9 cellular contexts compared by ENCODE assay signal in the genomic region with DNA sequence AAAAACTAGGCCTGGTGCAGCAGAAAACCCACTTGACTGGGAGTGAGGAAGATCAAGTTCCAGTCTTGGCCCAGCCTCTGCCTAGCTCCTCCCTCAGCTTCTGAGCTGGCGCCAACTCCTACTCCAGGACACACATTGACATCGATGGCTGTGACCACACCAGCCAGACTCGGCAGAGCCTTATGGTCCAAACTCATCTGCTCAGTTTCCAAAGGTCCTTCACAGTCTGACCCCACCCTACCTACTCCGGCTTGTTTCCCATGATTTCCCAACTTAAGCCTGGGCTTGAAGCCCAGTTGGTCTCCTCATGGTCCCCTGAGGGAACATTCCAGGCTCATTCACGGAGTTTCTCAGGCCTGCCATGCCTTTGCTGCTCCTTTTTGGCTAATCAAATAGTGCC. TPM values are rescaled to one million over a fixed set of nuclear protein-coding genes. Genes with fewer than 3 reads are reported as not detected.
DNase-seq lines count a peak whose midpoint lies in the region; ATAC-seq and TF ChIP-seq lines count a peak whose summit lies in the region.
"Had no signal": no experiment of that assay in that cellular context is flagged by ENCODE, and none has a peak within 500 bp of the region (broad histone marks: within the 10 kb centered on the region; RNA-seq: fewer than 3 reads in every experiment).

No MANE protein-coding gene starts in this region.

- peaks cover 63% of the 10 kb centered on the region for H3K4me1 Mint-ChIP-seq in activated B cell treated with CpG ODN at 0.5 μM for 24 hours

- H3K9me3 Mint-ChIP-seq in activated B cell treated with CpG ODN at 0.5 μM for 24 hours = no peaks in the 10 kb centered on the region

- peaks cover 8% of the 10 kb centered on the region for H3K36me3 Mint-ChIP-seq in activated B cell treated with CpG ODN at 0.5 μM for 24 hours (ENCODE audit: low read depth)

- TF ChIP-seq CTCF in activated B cell treated with CpG ODN at 0.5 μM for 24 hours (IDR thresholded peaks at IDR 0.05) = no peak

- no peak overlapping the region for H3K4me3 Mint-ChIP-seq in activated B cell treated with CpG ODN at 0.5 μM for 24 hours

- H3K27ac Mint-ChIP-seq in activated B cell treated with CpG ODN at 0.5 μM for 24 hours = peak overlapping the region; percentile 18
- H3K27ac Mint-ChIP-seq: progenitor cell of endocrine pancreas had no signal

- POLR2A ChIA-PET in activated B cell treated with CpG ODN at 0.5 μM for 24 hours (lab: Charles Lee) = no interaction called here

- no peak for ATAC-seq in activated B cell treated with CpG ODN at 0.5 μM for 24 hours (ENCODE audit: low read depth)
- ATAC-seq in left ventricle myocardium superior = peak; percentile 96
- no peak for ATAC-seq in HG02981 (IDR thresholded peaks at IDR 0.05; ENCODE audit: unreplicated experiment)
- ATAC-seq in HG03521 (IDR thresholded peaks at IDR 0.05; ENCODE audit: unreplicated experiment) = no peak

- DNase-seq in GOT3 (lab: John Stamatoyannopoulos, UW) = peak; percentile 4
- DNase-seq in activated B cell treated with CpG ODN at 0.5 μM for 24 hours = no peak
- DNase-seq in left ventricle myocardium superior = peak; percentile 81
- DNase-seq in stromal cell of bone marrow (ENCODE audit: low read depth) = peak; percentile 90
- no peak for DNase-seq in activated CD4-positive, alpha-beta T cell treated with anti-CD3 and anti-CD28 coated beads, Interleukin-2, amount 50 U/mL, for 1 hour
- DNase-seq: NCI-H526 treated with DMSO at 0.1 percent for 48 hours had no signal

- CTCF ChIA-PET in activated B cell treated with CpG ODN at 0.5 μM for 24 hours (lab: Charles Lee) = interaction anchor here (1.1 to 1.3 kb wide), 2 partner anchors 21 to 39 kb away, joined by 3 read pairs; no protein-coding TSS in a partner anchor

- intact Hi-C loops in activated B cell treated with CpG ODN at 0.5 μM for 24 hours (cut with micrococcal nuclease) = no loop called here
- intact Hi-C loops in left ventricle myocardium superior (cut with micrococcal nuclease) = no loop called here

- H3K27me3 Mint-ChIP-seq in activated B cell treated with CpG ODN at 0.5 μM for 24 hours = no peaks in the 10 kb centered on the region
- H3K27me3 Mint-ChIP-seq: progenitor cell of endocrine pancreas had no signal

RNA-seq across cellular contexts. Expression of a gene that starts 10.1 kb away (rescaled TPM):
- total RNA-seq in activated B cell treated with CpG ODN at 0.5 μM for 24 hours (32.4 and 33.0 TPM in 2 replicates), left ventricle myocardium superior (2.3 TPM)

Comparison
In these comparisons a context has a peak if more than half of its experiments do, and no peak if none do; other contexts are left out.
1. DNase-seq: peak in GOT3 (single experiment), left ventricle myocardium superior (single experiment) and stromal cell of bone marrow (single experiment); none in activated B cell treated with CpG ODN at 0.5 μM for 24 hours (single experiment) and activated CD4-positive, alpha-beta T cell treated with anti-CD3 and anti-CD28 coated beads, Interleukin-2, amount 50 U/mL, for 1 hour (single experiment).
2. RNA of a gene that starts 10.1 kb away (total RNA-seq): 32.4 to 33.0 TPM in activated B cell treated with CpG ODN at 0.5 μM for 24 hours; 2.3 TPM in left ventricle myocardium superior (single experiment); every median in the first group is over 10 times any median in the second.